In genomic region chr19:40163541-40164129, GRCh38 we compare ENCODE assay signal across 14 cellular contexts. TPM values are rescaled to one million over a fixed set of nuclear protein-coding genes. Genes with fewer than 3 reads are reported as not detected.
DNase-seq lines count a peak whose midpoint lies in the region; ATAC-seq and TF ChIP-seq lines count a peak whose summit lies in the region.
"Had no signal": no experiment of that assay in that cellular context is flagged by ENCODE, and none has a peak within 500 bp of the region (broad histone marks: within the 10 kb centered on the region; RNA-seq: fewer than 3 reads in every experiment).

No MANE protein-coding gene starts in this region.

- H3K79me2 ChIP-seq in MM.1S (ENCODE audit: low read length): no peaks in the 10 kb centered on the region

- no peak for ATAC-seq in CD4-positive, CD25-positive, alpha-beta regulatory T cell (ENCODE audit: low read depth in 2 of 2)
- ATAC-seq: activated naive CD8-positive, alpha-beta T cell treated with anti-CD3 and anti-CD28 coated beads, Interleukin-2, amount 50 U/mL, for 24 hours had no signal

- H3K9ac ChIP-seq in MM.1S (ENCODE audit: low read length): no peak overlapping the region

- peaks cover 0 to 10% (median 3%) of the 10 kb centered on the region in 4 donors for H3K4me1 Mint-ChIP-seq in CD4-positive, CD25-positive, alpha-beta regulatory T cell

- H3K4me3 Mint-ChIP-seq in CD4-positive, CD25-positive, alpha-beta regulatory T cell: peak overlapping the region in 3 of 4 donors; percentile 23 to 38 (median 31)
- H3K4me3 Mint-ChIP-seq: activated naive CD8-positive, alpha-beta T cell treated with anti-CD3 and anti-CD28 coated beads, Interleukin-2, amount 50 U/mL, for 24 hours had no signal

- no peak overlapping the region for H3K27ac ChIP-seq in CD4-positive, CD25-positive, alpha-beta regulatory T cell (ENCODE audit: insufficient read depth, low read length, poor library complexity, severe bottlenecking)
- H3K27ac ChIP-seq in MM.1S (ENCODE audit: low read length): peak overlapping the region; percentile 50; the same call in 1 of the 2 replicates
- H3K27ac ChIP-seq: right atrium auricular region, vagina had no signal

- no peaks in the 10 kb centered on the region for H3K27me3 Mint-ChIP-seq in CD4-positive, CD25-positive, alpha-beta regulatory T cell
- H3K27me3 Mint-ChIP-seq: activated naive CD8-positive, alpha-beta T cell treated with anti-CD3 and anti-CD28 coated beads, Interleukin-2, amount 50 U/mL, for 24 hours had no signal

- H3K4me2 ChIP-seq in MM.1S (ENCODE audit: low read depth, low read length): no peak overlapping the region

- H3F3A ChIP-seq in MM.1S (ENCODE audit: insufficient read depth, low read length): peaks cover 8% of the 10 kb centered on the region

- H3K9me3 ChIP-seq in CD4-positive, CD25-positive, alpha-beta regulatory T cell (ENCODE audit: control insufficient read depth in 2 of 2, low read length in 2 of 2): no peaks in the 10 kb centered on the region
- H3K9me3 ChIP-seq in MM.1S (replicated peaks; ENCODE audit: insufficient read depth, low read length) (no peaks in the 10 kb centered on the region), BE2C (no peaks in the 10 kb centered on the region)
- H3K9me3 ChIP-seq: right atrium auricular region, vagina had no signal

- H3K27ac Mint-ChIP-seq in CD4-positive, CD25-positive, alpha-beta regulatory T cell: peak overlapping the region in 2 of 3 donors; percentile 67 to 68

- no peaks in the 10 kb centered on the region for H3K36me3 ChIP-seq in CD4-positive, CD25-positive, alpha-beta regulatory T cell (ENCODE audit: control insufficient read depth, insufficient read depth, low read length)
- H3K36me3 ChIP-seq in MM.1S (replicated peaks; ENCODE audit: insufficient read depth, low read length) (no peaks in the 10 kb centered on the region), BE2C (no peaks in the 10 kb centered on the region)
- H3K36me3 ChIP-seq: right atrium auricular region, vagina had no signal

- peak in 1 of 3 donors; percentile 21 for DNase-seq in CD4-positive, CD25-positive, alpha-beta regulatory T cell
- peak; percentile 54 for DNase-seq in GM13976 (ENCODE audit: low spot score)
- peak; percentile 40 for DNase-seq in MM.1S
- peak; percentile 6 for DNase-seq in cerebellar cortex (ENCODE audit: low spot score)
- no peak for DNase-seq in effector CD4-positive, alpha-beta T cell
- no peak for DNase-seq in OCI-M2 (lab: John Stamatoyannopoulos, UW; ENCODE audit: unreplicated experiment)
- DNase-seq in HUDEP-2 (lab: John Stamatoyannopoulos, UW; ENCODE audit: unreplicated experiment in 76 of 76): no peak
- DNase-seq in BE2C: no peak
- DNase-seq: activated naive CD8-positive, alpha-beta T cell treated with anti-CD3 and anti-CD28 coated beads, Interleukin-2, amount 50 U/mL, for 24 hours; C1 segment of cervical spinal cord; NCI-H1436 treated with DMSO at 0.1 percent for 48 hours; NCI-H510A had no signal

- no peaks in the 10 kb centered on the region for H3K9me2 ChIP-seq in MM.1S (replicated peaks; ENCODE audit: insufficient read depth, low read length)

- no peaks in the 10 kb centered on the region for H3K4me1 ChIP-seq in CD4-positive, CD25-positive, alpha-beta regulatory T cell (ENCODE audit: control insufficient read depth, insufficient read depth, low read length, poor library complexity, severe bottlenecking)
- H3K4me1 ChIP-seq in MM.1S (ENCODE audit: low read length) (peaks cover 18% of the 10 kb centered on the region), BE2C (no peaks in the 10 kb centered on the region)
- H3K4me1 ChIP-seq: right atrium auricular region, vagina had no signal

- no peaks in the 10 kb centered on the region for H3K27me3 ChIP-seq in CD4-positive, CD25-positive, alpha-beta regulatory T cell (ENCODE audit: control insufficient read depth, insufficient read depth, low read length)
- H3K27me3 ChIP-seq in MM.1S (replicated peaks; ENCODE audit: insufficient read depth, low read length): no peaks in the 10 kb centered on the region
- H3K27me3 ChIP-seq in BE2C: no peaks in the 10 kb centered on the region
- H3K27me3 ChIP-seq: right atrium auricular region, vagina had no signal

- TF ChIP-seq CTCF in GM13976 (IDR thresholded peaks at IDR 0.05; ENCODE audit: borderline replicate concordance, control extremely low read depth, extremely low read depth, insufficient read depth, missing control alignments) (no peak), MM.1S (IDR thresholded peaks at IDR 0.05; ENCODE audit: low read length) (no peak), BE2C (IDR thresholded peaks at IDR 0.05; ENCODE audit: low read depth, low read length) (no peak)

- no peaks in the 10 kb centered on the region for H4K20me1 ChIP-seq in MM.1S (ENCODE audit: insufficient read depth, low read length)

- no peaks in the 10 kb centered on the region for H3K36me3 Mint-ChIP-seq in CD4-positive, CD25-positive, alpha-beta regulatory T cell

- H3K4me3 ChIP-seq in CD4-positive, CD25-positive, alpha-beta regulatory T cell (ENCODE audit: low read depth, low read length): no peak overlapping the region
- H3K4me3 ChIP-seq in MM.1S (ENCODE audit: low read length) (no peak overlapping the region), BE2C (ENCODE audit: low read depth, low read length) (no peak overlapping the region)
- H3K4me3 ChIP-seq: right atrium auricular region, vagina had no signal

- peaks cover 0 to 2% (median 0%) of the 10 kb centered on the region in 7 donors for H3K9me3 Mint-ChIP-seq in CD4-positive, CD25-positive, alpha-beta regulatory T cell
- H3K9me3 Mint-ChIP-seq: activated naive CD8-positive, alpha-beta T cell treated with anti-CD3 and anti-CD28 coated beads, Interleukin-2, amount 50 U/mL, for 24 hours had no signal

- in situ Hi-C loops in GM13976 (cut with MboI; ENCODE audit: low sequenced_read_pairs, unreplicated experiment): no loop called here

- 0 out of 2 replicates have a peak overlapping the region, but pooled peaks have one; percentile 11 for H2AFZ ChIP-seq in MM.1S (ENCODE audit: low read length)

RNA-seq across cellular contexts. Expression of gene MAP3K10, which starts 27.6 kb away (rescaled TPM):
- total RNA-seq in CD4-positive, CD25-positive, alpha-beta regulatory T cell: 25.8 TPM
- polyA plus RNA-seq in CD4-positive, CD25-positive, alpha-beta regulatory T cell: 1 to 10 TPM in 1 of 4 donors, under 1 TPM in 3; 0.14 to 1.4 (median 0.43) TPM
- polyA plus RNA-seq in BE2C (2012; ENCODE audit: insufficient read depth, insufficient read length, low read depth): 24.1 TPM

RNA-seq across cellular contexts. Expression of gene TTC9B, which starts 54.5 kb away (rescaled TPM):
- not detected for total RNA-seq in CD4-positive, CD25-positive, alpha-beta regulatory T cell
- not detected for polyA plus RNA-seq in CD4-positive, CD25-positive, alpha-beta regulatory T cell
- polyA plus RNA-seq in BE2C (2012; ENCODE audit: insufficient read depth, insufficient read length, low read depth): 20.5 TPM
- total RNA-seq: right atrium auricular region, vagina had no signal

Comparison
In these comparisons a context has a peak if more than half of its experiments do, and no peak if none do; other contexts are left out.
1. DNase-seq: peak in GM13976 (single experiment), MM.1S (single experiment) and cerebellar cortex (single experiment); none in effector CD4-positive, alpha-beta T cell (single experiment), OCI-M2 (single experiment), HUDEP-2 (0 of 76) and BE2C (single experiment).